In genomic region chr2:88853403-88853790, GRCh38 we compare ENCODE assay signal across 23 cellular contexts.
"Had no signal": no experiment of that assay in that cellular context is flagged by ENCODE, and none has a peak within 500 bp of the region (broad histone marks: within the 10 kb centered on the region; RNA-seq: fewer than 3 reads in every experiment).

No MANE protein-coding gene starts in this region.

- H3K4me2 ChIP-seq: neural progenitor cell had no signal

- H3K4me1 ChIP-seq: neural progenitor cell, right lobe of liver, suprapubic skin, uterus had no signal

- H3K4me1 Mint-ChIP-seq: neural progenitor cell had no signal

- H3K27me3 Mint-ChIP-seq: dendritic cell treated with granulocyte-macrophage colony-stimulating factor and Interleukin-4, amounts not matched to agents 40 ng/mL and 50 ng/mL, for 4 days had no signal

- H3K4me3 ChIP-seq: cardiac muscle cell, heart right ventricle, neural progenitor cell, right lobe of liver, skin epidermis, suprapubic skin, transverse colon, uterus had no signal

- H2AFZ ChIP-seq: neural progenitor cell had no signal

- H3K27ac ChIP-seq: cardiac muscle cell, heart right ventricle, neural progenitor cell, right lobe of liver, suprapubic skin, transverse colon, uterus had no signal

- DNase-seq: activated CD4-positive, alpha-beta memory T cell treated with anti-CD3 and anti-CD28 coated beads for 36 hours; activated CD4-positive, alpha-beta T cell treated with anti-CD3 and anti-CD28 coated beads for 4 hours; activated CD4-positive, CD25-positive, alpha-beta regulatory T cell; activated effector memory CD4-positive, alpha-beta T cell treated with Interleukin-2 at 50 U/mL for 16 hours; activated naive CD4-positive, alpha-beta T cell treated with anti-CD3 and anti-CD28 coated beads for 36 hours; activated T-cell treated with anti-CD3 and anti-CD28 coated beads, Interleukin-2, amount 50 U/mL, for 72 hours; effector CD8-positive, alpha-beta T cell; foreskin fibroblast; heart right ventricle; naive thymus-derived CD4-positive, alpha-beta T cell; right lobe of liver; stimulated activated CD8-positive, alpha-beta memory T cell treated with anti-CD3 and anti-CD28 coated beads, Interleukin-4, amount 100 ng/mL, for 48 hours; stimulated activated naive CD4-positive, alpha-beta T cell treated with Interleukin-2 at 50 U/mL for 16 hours; T1000; transverse colon; uterus had no signal

- H3K4me3 Mint-ChIP-seq: activated CD4-positive, alpha-beta memory T cell treated with anti-CD3 and anti-CD28 coated beads for 36 hours; activated naive CD4-positive, alpha-beta T cell treated with anti-CD3 and anti-CD28 coated beads for 36 hours; activated T-cell treated with anti-CD3 and anti-CD28 coated beads, Interleukin-2, amount 50 U/mL, for 72 hours; dendritic cell treated with granulocyte-macrophage colony-stimulating factor and Interleukin-4, amounts not matched to agents 40 ng/mL and 50 ng/mL, for 4 days; naive thymus-derived CD4-positive, alpha-beta T cell; neural progenitor cell; T-helper 1 cell treated with Interleukin-12 subunit alpha and Interleukin-12 subunit beta and Interleukin-4 antibody, amounts not matched to agents 30 μg/mL and 1 μg/mL, for 36 hours had no signal

- H3K27ac Mint-ChIP-seq: activated CD4-positive, alpha-beta memory T cell treated with anti-CD3 and anti-CD28 coated beads for 36 hours; activated naive CD4-positive, alpha-beta T cell treated with anti-CD3 and anti-CD28 coated beads for 36 hours; activated T-cell treated with anti-CD3 and anti-CD28 coated beads, Interleukin-2, amount 50 U/mL, for 72 hours; dendritic cell treated with granulocyte-macrophage colony-stimulating factor and Interleukin-4, amounts not matched to agents 40 ng/mL and 50 ng/mL, for 4 days; naive thymus-derived CD4-positive, alpha-beta T cell; neural progenitor cell; T-helper 1 cell treated with Interleukin-12 subunit alpha and Interleukin-12 subunit beta and Interleukin-4 antibody, amounts not matched to agents 30 μg/mL and 1 μg/mL, for 36 hours had no signal

- H3K9ac ChIP-seq: neural progenitor cell had no signal

- H3K36me3 Mint-ChIP-seq: activated CD4-positive, alpha-beta memory T cell treated with anti-CD3 and anti-CD28 coated beads for 36 hours; naive thymus-derived CD4-positive, alpha-beta T cell; neural progenitor cell had no signal

- H3K27me3 ChIP-seq: cardiac muscle cell, neural progenitor cell, right lobe of liver, transverse colon, uterus had no signal

- ATAC-seq: activated T-cell treated with anti-CD3 and anti-CD28 coated beads, Interleukin-2, amount 50 U/mL, for 72 hours; heart right ventricle; left colon; naive thymus-derived CD4-positive, alpha-beta T cell; right lobe of liver had no signal

- H3K9me3 Mint-ChIP-seq: activated CD4-positive, alpha-beta memory T cell treated with anti-CD3 and anti-CD28 coated beads for 36 hours; activated naive CD4-positive, alpha-beta T cell treated with anti-CD3 and anti-CD28 coated beads for 36 hours; activated T-cell treated with anti-CD3 and anti-CD28 coated beads, Interleukin-2, amount 50 U/mL, for 72 hours; dendritic cell treated with granulocyte-macrophage colony-stimulating factor and Interleukin-4, amounts not matched to agents 40 ng/mL and 50 ng/mL, for 4 days; T-helper 1 cell treated with Interleukin-12 subunit alpha and Interleukin-12 subunit beta and Interleukin-4 antibody, amounts not matched to agents 30 μg/mL and 1 μg/mL, for 36 hours had no signal

- H3K9me3 ChIP-seq: heart right ventricle, right lobe of liver, suprapubic skin, transverse colon, uterus had no signal

- H3K36me3 ChIP-seq: cardiac muscle cell, heart right ventricle, neural progenitor cell, right lobe of liver, suprapubic skin, transverse colon, uterus had no signal
